In genomic region chr17:81927653-81928496, GRCh38 we compare ENCODE assay signal across 1 cellular context.
A peak's percentile ranks its signal among the peaks of the same experiment; 100 is the strongest.
TF ChIP-seq lines count a peak whose summit lies in the region.

Gene MAFG, minus strand, starts transcription at chr17:81927735. Its CDS starts 4,550 bp downstream, at chr17:81923185.

TF ChIP-seq in HepG2, 621 proteins besides CTCF, POLR2A, EP300 and RAD21 (continued from another document and continues in another):
- TF ChIP-seq, protein P1, sequence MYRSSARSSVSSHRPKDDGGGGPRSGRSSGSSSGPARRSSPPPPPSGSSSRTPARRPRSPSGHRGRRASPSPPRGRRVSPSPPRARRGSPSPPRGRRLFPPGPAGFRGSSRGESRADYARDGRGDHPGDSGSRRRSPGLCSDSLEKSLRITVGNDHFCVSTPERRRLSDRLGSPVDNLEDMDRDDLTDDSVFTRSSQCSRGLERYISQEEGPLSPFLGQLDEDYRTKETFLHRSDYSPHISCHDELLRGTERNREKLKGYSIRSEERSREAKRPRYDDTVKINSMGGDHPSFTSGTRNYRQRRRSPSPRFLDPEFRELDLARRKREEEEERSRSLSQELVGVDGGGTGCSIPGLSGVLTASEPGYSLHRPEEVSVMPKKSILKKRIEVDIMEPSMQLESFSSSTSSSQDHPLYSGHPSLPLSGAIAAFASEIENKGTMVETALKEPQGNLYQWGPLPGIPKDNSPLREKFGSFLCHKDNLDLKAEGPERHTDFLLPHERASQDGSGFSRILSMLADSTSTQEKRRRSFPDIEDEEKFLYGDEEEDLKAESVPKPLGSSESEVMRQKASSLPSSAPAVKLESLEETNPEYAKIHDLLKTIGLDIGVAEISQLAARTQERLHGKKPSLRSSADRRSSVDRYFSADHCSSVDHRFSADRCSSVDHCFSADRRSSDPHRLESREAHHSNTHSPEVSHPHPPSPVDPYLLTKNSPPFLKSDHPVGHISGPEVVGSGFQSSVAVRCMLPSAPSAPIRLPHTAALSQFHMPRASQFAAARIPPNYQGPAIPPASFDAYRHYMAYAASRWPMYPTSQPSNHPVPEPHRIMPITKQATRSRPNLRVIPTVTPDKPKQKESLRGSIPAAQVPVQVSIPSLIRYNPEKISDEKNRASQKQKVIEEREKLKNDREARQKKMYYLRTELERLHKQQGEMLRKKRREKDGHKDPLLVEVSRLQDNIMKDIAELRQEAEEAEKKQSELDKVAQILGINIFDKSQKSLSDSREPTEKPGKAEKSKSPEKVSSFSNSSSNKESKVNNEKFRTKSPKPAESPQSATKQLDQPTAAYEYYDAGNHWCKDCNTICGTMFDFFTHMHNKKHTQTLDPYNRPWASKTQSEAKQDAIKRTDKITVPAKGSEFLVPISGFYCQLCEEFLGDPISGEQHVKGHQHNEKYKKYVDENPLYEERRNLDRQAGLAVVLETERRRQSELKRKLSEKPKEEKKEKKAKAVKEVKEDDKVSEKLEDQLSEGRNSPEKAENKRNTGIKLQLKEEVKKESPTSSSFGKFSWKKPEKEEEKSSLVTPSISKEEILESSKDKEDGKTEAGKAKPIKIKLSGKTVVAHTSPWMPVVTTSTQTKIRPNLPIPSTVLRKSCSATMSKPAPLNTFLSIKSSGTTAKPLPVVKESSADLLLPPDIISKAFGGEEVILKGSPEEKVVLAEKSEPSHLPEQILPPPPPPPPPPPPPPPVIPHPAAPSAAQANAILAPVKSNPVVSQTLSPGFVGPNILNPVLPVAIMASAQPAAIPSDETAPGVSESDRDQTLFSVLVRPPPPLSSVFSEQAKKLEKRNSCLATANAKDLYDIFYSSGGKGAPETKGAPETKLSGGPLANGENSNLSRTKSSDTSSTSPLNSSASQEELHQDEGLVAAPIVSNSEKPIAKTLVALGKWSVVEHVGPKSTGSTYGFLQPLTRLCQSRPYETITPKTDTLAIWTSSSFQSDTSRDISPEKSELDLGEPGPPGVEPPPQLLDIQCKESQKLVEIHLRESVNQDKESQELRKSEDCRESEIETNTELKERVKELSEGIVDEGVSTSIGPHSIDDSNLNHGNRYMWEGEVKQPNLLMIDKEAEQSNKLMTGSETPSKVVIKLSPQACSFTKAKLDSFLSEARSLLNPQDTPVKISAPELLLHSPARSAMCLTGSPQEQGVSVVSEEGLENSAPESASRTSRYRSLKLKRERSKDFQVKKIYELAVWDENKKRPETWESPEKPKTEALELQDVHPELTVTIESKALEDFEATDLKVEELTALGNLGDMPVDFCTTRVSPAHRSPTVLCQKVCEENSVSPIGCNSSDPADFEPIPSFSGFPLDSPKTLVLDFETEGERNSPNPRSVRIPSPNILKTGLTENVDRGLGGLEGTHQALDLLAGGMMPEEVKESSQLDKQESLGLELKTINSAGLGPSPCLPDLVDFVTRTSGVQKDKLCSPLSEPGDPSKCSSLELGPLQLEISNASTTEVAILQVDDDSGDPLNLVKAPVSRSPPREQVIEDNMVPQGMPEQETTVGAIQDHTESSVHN (CRISPR knock-in tag; IDR thresholded peaks at IDR 0.05), result peak; percentile 45; the same call in 1 of the 2 replicates
- TF ChIP-seq SPEN (CRISPR knock-in tag; IDR thresholded peaks at IDR 0.05; ENCODE audit: low read depth), result peak; percentile 80
- TF ChIP-seq CENPX (CRISPR knock-in tag; IDR thresholded peaks at IDR 0.05), result no peak
- peak; percentile 21; the same call in 1 of the 2 replicates for TF ChIP-seq HCFC1 (IDR thresholded peaks at IDR 0.05; ENCODE audit: low read depth, low read length)
- peak; percentile 54; the same call in 1 of the 2 replicates for TF ChIP-seq SAFB2 (CRISPR knock-in tag; IDR thresholded peaks at IDR 0.05; ENCODE audit: borderline replicate concordance, low read depth)
- peak; percentile 81; the same call in 1 of the 2 replicates for TF ChIP-seq REL (CRISPR knock-in tag; conservative IDR thresholded peaks at IDR 0.05)
- no peak for TF ChIP-seq ZFP62 (CRISPR knock-in tag; IDR thresholded peaks at IDR 0.05)
- no peak for TF ChIP-seq ZNF335 (CRISPR knock-in tag; IDR thresholded peaks at IDR 0.05)
- peak; percentile 19; the same call in 1 of the 2 replicates for TF ChIP-seq ZNF446 (CRISPR knock-in tag; IDR thresholded peaks at IDR 0.05)
- no peak; the same call in 1 of the 2 replicates for TF ChIP-seq ZBTB20 (CRISPR knock-in tag; IDR thresholded peaks at IDR 0.05; ENCODE audit: borderline replicate concordance, low read depth)
- TF ChIP-seq FLYWCH1 (CRISPR knock-in tag; IDR thresholded peaks at IDR 0.05), result no peak
- peak; percentile 96 for TF ChIP-seq ZNF451 (CRISPR knock-in tag; IDR thresholded peaks at IDR 0.05)
- TF ChIP-seq, protein P2, sequence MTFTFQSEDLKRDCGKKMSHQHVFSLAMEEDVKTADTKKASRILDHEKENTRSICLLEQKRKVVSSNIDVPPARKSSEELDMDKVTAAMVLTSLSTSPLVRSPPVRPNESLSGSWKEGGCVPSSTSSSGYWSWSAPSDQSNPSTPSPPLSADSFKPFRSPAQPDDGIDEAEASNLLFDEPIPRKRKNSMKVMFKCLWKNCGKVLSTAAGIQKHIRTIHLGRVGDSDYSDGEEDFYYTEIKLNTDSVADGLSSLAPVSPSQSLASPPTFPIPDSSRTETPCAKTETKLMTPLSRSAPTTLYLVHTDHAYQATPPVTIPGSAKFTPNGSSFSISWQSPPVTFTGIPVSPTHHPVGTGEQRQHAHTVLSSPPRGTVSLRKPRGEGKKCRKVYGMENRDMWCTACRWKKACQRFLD (CRISPR knock-in tag; IDR thresholded peaks at IDR 0.05; ENCODE audit: borderline replicate concordance), result peak; percentile 76; the same call in 1 of the 2 replicates
- TF ChIP-seq KLF12 (CRISPR knock-in tag; IDR thresholded peaks at IDR 0.05; ENCODE audit: borderline replicate concordance), result peak; percentile 34; the same call in 1 of the 2 replicates
- peak; percentile 79; the same call in 1 of the 2 replicates for TF ChIP-seq ZNF724P (CRISPR knock-in tag; IDR thresholded peaks at IDR 0.05; ENCODE audit: borderline replicate concordance)
- TF ChIP-seq ZNF143 (CRISPR knock-in tag; IDR thresholded peaks at IDR 0.05), result peak; percentile 64
- TF ChIP-seq CHCHD3 (CRISPR knock-in tag; IDR thresholded peaks at IDR 0.05), result peak; percentile 54; the same call in 1 of the 2 replicates
- no peak for TF ChIP-seq ZFP36 (IDR thresholded peaks at IDR 0.05; ENCODE audit: borderline replicate concordance, low read depth, low read length, partially characterized antibody)
- TF ChIP-seq ZNF589 (CRISPR knock-in tag; conservative IDR thresholded peaks at IDR 0.05), result no peak; the same call in 1 of the 2 replicates
- no peak for TF ChIP-seq ZSCAN12 (CRISPR knock-in tag; IDR thresholded peaks at IDR 0.05)
- TF ChIP-seq CHD2 (IDR thresholded peaks at IDR 0.05; ENCODE audit: low read depth, low read length), result no peak
- TF ChIP-seq RXRB (CRISPR knock-in tag; IDR thresholded peaks at IDR 0.05; ENCODE audit: borderline replicate concordance), result no peak; the same call in 1 of the 2 replicates
- TF ChIP-seq AKNA (CRISPR knock-in tag; IDR thresholded peaks at IDR 0.05; ENCODE audit: borderline replicate concordance), result no peak
- peak; percentile 51; the same call in 1 of the 2 replicates for TF ChIP-seq RCOR2 (CRISPR knock-in tag; IDR thresholded peaks at IDR 0.05)
- peak; percentile 20; the same call in 1 of the 2 replicates for TF ChIP-seq CEBPB (IDR thresholded peaks at IDR 0.05; ENCODE audit: borderline replicate concordance, low read depth, low read length)
- TF ChIP-seq MIXL1 (CRISPR knock-in tag; IDR thresholded peaks at IDR 0.05), result 0 out of 2 replicates have a peak, but pooled peaks have one; percentile 8
- no peak for TF ChIP-seq RORA (CRISPR knock-in tag; IDR thresholded peaks at IDR 0.05)
- no peak for TF ChIP-seq ZNF382 (CRISPR knock-in tag; IDR thresholded peaks at IDR 0.05; ENCODE audit: borderline replicate concordance)
- no peak for TF ChIP-seq ZNF562 (CRISPR knock-in tag; IDR thresholded peaks at IDR 0.05; ENCODE audit: borderline replicate concordance)
- peak; percentile 93; the same call in 1 of the 2 replicates for TF ChIP-seq BCL3 (CRISPR knock-in tag; IDR thresholded peaks at IDR 0.05)
- peak; percentile 82; the same call in 1 of the 2 replicates for TF ChIP-seq ZNF567 (CRISPR knock-in tag; IDR thresholded peaks at IDR 0.05; ENCODE audit: borderline replicate concordance)
- TF ChIP-seq TFDP1 (CRISPR knock-in tag; IDR thresholded peaks at IDR 0.05; ENCODE audit: borderline replicate concordance), result peak; percentile 78
- 0 out of 2 replicates have a peak, but pooled peaks have one; percentile 47 for TF ChIP-seq GTF3A (CRISPR knock-in tag; conservative IDR thresholded peaks at IDR 0.05)
- TF ChIP-seq TMF1 (CRISPR knock-in tag; IDR thresholded peaks at IDR 0.05; ENCODE audit: low read depth), result no peak
- TF ChIP-seq ZSCAN31 (CRISPR knock-in tag; IDR thresholded peaks at IDR 0.05; ENCODE audit: low read depth), result peak; percentile 96
- peak; percentile 68; the same call in 1 of the 2 replicates for TF ChIP-seq PBX3 (CRISPR knock-in tag; IDR thresholded peaks at IDR 0.05; ENCODE audit: borderline replicate concordance)
- TF ChIP-seq ETV5 (CRISPR knock-in tag; IDR thresholded peaks at IDR 0.05; ENCODE audit: borderline replicate concordance), result peak; percentile 12; the same call in 1 of the 2 replicates
- no peak for TF ChIP-seq ZNF75D (CRISPR knock-in tag; IDR thresholded peaks at IDR 0.05; ENCODE audit: borderline replicate concordance)
- TF ChIP-seq ZNF879 (CRISPR knock-in tag; IDR thresholded peaks at IDR 0.05), result no peak
- no peak for TF ChIP-seq ZBTB1 (CRISPR knock-in tag; IDR thresholded peaks at IDR 0.05; ENCODE audit: borderline replicate concordance)
- TF ChIP-seq ZNF34 (CRISPR knock-in tag; IDR thresholded peaks at IDR 0.05; ENCODE audit: borderline replicate concordance), result peak; percentile 65; the same call in 1 of the 2 replicates
- TF ChIP-seq ZNF605 (CRISPR knock-in tag; IDR thresholded peaks at IDR 0.05), result no peak
- TF ChIP-seq MTF1 (CRISPR knock-in tag; IDR thresholded peaks at IDR 0.05), result 0 out of 2 replicates have a peak, but pooled peaks have one; percentile 23
- 0 out of 2 replicates have a peak, but pooled peaks have one; percentile 32 for TF ChIP-seq ZNF597 (CRISPR knock-in tag; IDR thresholded peaks at IDR 0.05)
- TF ChIP-seq ATF7 (IDR thresholded peaks at IDR 0.05), result no peak
- 0 out of 2 replicates have a peak, but pooled peaks have one; percentile 39 for TF ChIP-seq ATF7 (CRISPR knock-in tag; IDR thresholded peaks at IDR 0.05)
- no peak for TF ChIP-seq NFKBIZ (CRISPR knock-in tag; IDR thresholded peaks at IDR 0.05)
